1 cellular context compared by ENCODE assay signal in the genomic region with DNA sequence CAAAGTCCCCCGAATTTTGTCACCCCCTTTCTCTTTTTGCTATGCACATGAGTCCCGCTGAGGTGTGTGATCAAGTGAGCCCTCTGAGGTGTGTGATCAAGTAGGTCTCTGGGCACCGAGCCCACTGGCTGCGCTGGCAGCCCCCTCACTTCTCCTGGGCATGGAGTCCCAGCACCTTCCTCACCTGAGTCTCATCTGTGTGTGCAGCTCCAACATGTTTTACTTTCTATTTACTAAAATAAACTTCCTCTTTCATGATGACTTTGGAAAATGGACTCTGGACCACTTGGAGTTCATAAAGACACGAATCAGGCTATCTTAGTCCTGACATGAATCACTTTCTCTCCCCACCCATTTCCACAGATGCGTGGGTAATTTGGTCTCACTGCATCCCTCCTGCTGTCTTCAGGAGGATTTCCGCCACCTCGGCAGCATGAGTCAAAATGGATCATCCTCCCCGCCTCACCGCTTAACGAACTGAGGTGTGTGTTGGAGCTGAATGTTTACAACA.
TF ChIP-seq lines count a peak whose summit lies in the region.

No MANE protein-coding gene starts in this region.

TF ChIP-seq in K562, 482 proteins besides CTCF, POLR2A, EP300 and RAD21 (continued from another document):
- TF ChIP-seq RERE (CRISPR knock-in tag; IDR thresholded peaks at IDR 0.05; ENCODE audit: borderline replicate concordance) = no peak
- TF ChIP-seq TGIF2 (CRISPR knock-in tag; IDR thresholded peaks at IDR 0.05) = no peak
- TF ChIP-seq ZNF717 (CRISPR knock-in tag; IDR thresholded peaks at IDR 0.05) = no peak
- TF ChIP-seq, protein P1, sequence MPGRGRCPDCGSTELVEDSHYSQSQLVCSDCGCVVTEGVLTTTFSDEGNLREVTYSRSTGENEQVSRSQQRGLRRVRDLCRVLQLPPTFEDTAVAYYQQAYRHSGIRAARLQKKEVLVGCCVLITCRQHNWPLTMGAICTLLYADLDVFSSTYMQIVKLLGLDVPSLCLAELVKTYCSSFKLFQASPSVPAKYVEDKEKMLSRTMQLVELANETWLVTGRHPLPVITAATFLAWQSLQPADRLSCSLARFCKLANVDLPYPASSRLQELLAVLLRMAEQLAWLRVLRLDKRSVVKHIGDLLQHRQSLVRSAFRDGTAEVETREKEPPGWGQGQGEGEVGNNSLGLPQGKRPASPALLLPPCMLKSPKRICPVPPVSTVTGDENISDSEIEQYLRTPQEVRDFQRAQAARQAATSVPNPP (IDR thresholded peaks at IDR 0.05; ENCODE audit: borderline replicate concordance, insufficient read depth, insufficient read length) = no peak
- TF ChIP-seq ELF2 (CRISPR knock-in tag; IDR thresholded peaks at IDR 0.05) = no peak
- TF ChIP-seq RHOXF2B (CRISPR knock-in tag; conservative IDR thresholded peaks at IDR 0.05) = no peak
- TF ChIP-seq SIN3B (IDR thresholded peaks at IDR 0.05; ENCODE audit: low read depth) = no peak
- TF ChIP-seq, protein P2, sequence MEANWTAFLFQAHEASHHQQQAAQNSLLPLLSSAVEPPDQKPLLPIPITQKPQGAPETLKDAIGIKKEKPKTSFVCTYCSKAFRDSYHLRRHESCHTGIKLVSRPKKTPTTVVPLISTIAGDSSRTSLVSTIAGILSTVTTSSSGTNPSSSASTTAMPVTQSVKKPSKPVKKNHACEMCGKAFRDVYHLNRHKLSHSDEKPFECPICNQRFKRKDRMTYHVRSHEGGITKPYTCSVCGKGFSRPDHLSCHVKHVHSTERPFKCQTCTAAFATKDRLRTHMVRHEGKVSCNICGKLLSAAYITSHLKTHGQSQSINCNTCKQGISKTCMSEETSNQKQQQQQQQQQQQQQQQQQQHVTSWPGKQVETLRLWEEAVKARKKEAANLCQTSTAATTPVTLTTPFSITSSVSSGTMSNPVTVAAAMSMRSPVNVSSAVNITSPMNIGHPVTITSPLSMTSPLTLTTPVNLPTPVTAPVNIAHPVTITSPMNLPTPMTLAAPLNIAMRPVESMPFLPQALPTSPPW (CRISPR knock-in tag; IDR thresholded peaks at IDR 0.05) = no peak
- TF ChIP-seq ZNF232 (CRISPR knock-in tag; IDR thresholded peaks at IDR 0.05) = no peak
- TF ChIP-seq GTF2E2 (tag; IDR thresholded peaks at IDR 0.05) = no peak
- peak; percentile 43; the same call in 1 of the 2 replicates for TF ChIP-seq TEAD4 (IDR thresholded peaks at IDR 0.05; ENCODE audit: low read length)
- no peak for TF ChIP-seq TEAD4 (CRISPR knock-in tag; IDR thresholded peaks at IDR 0.05; ENCODE audit: borderline replicate concordance)
- no peak for TF ChIP-seq SP2 (IDR thresholded peaks at IDR 0.05; ENCODE audit: extremely low read depth, low read depth, low read length, poor library complexity, severe bottlenecking)
- no peak for TF ChIP-seq ZSCAN32 (CRISPR knock-in tag; IDR thresholded peaks at IDR 0.05)
- no peak for TF ChIP-seq NFRKB (IDR thresholded peaks at IDR 0.05; ENCODE audit: low read depth)
- no peak; the same call in 1 of the 2 replicates for TF ChIP-seq FOXM1 (IDR thresholded peaks at IDR 0.05; ENCODE audit: low read depth)
- TF ChIP-seq FOXM1 (CRISPR knock-in tag; IDR thresholded peaks at IDR 0.05; ENCODE audit: low read depth) = no peak
- no peak for TF ChIP-seq NR4A1 (CRISPR knock-in tag; IDR thresholded peaks at IDR 0.05)
- 0 out of 2 replicates have a peak, but pooled peaks have one; percentile 35 for TF ChIP-seq NR4A1 (tag; IDR thresholded peaks at IDR 0.05)
